ENCODE assay signal across 1 cellular context in genomic region chr7:428387-428786, GRCh38.
TF ChIP-seq lines count a peak whose summit lies in the region.

No MANE protein-coding gene starts in this region.

TF ChIP-seq in HepG2, 621 proteins besides CTCF, POLR2A, EP300 and RAD21:
- TF ChIP-seq MNT (IDR thresholded peaks at IDR 0.05) (peak; percentile 73), HNRNPLL (IDR thresholded peaks at IDR 0.05; ENCODE audit: low read depth, low read length, poor library complexity, severe bottlenecking) (no peak), SOX13 (IDR thresholded peaks at IDR 0.05) (no peak), SOX13 (CRISPR knock-in tag; conservative IDR thresholded peaks at IDR 0.05 in 1 of 2, IDR thresholded peaks at IDR 0.05 in 1 of 2) (no peak), ZNF292 (CRISPR knock-in tag; IDR thresholded peaks at IDR 0.05; ENCODE audit: borderline replicate concordance, low read depth) (no peak)
TF ChIP-seq in HepG2: peak in this region for 1.
